Comparison of ENCODE assay signal across 8 cellular contexts in genomic region chr3:188421151-188421821, GRCh38.
DNase-seq lines count a peak whose midpoint lies in the region; ATAC-seq, FAIRE-seq and TF ChIP-seq lines count a peak whose summit lies in the region.

No MANE protein-coding gene starts in this region.

- no peaks in the 10 kb centered on the region for H4K20me1 ChIP-seq in mammary epithelial cell (ENCODE audit: insufficient read depth, low read length)

- peaks cover 12% of the 10 kb centered on the region for H3K79me2 ChIP-seq in mammary epithelial cell (ENCODE audit: insufficient read depth, low read length)

- DNase-seq in mammary epithelial cell, result peak; percentile 29
- peak; percentile 58 for DNase-seq in smooth muscle cell of the brain vasculature (ENCODE audit: low read depth, low spot score)
- no peak for DNase-seq in hippocampal formation (lab: John Stamatoyannopoulos, UW)
- DNase-seq in NCI-H1694 treated with DMSO at 0.1 percent for 48 hours (lab: John Stamatoyannopoulos, UW), result no peak
- DNase-seq in GM19239 (ENCODE audit: insufficient read length, low spot score), result no peak
- DNase-seq in activated CD4-positive, CD25-positive, alpha-beta regulatory T cell treated with anti-CD3 and anti-CD28 coated beads, Interleukin-2, amount 50 U/mL, for 72 hours, result no peak

- H3K36me3 ChIP-seq in mammary epithelial cell (ENCODE audit: insufficient read depth, low read length), result no peaks in the 10 kb centered on the region

- CTCF ChIA-PET in mammary epithelial cell (lab: Charles Lee; ENCODE audit: low non-redundant PET), result interaction anchor here (0.6 kb wide), 1 partner anchor 235 kb away, joined by 4 read pairs; no protein-coding TSS in a partner anchor

- WGBS in mammary epithelial cell (ENCODE audit: low coverage, missing lambda C conversion rate), result 54% methylated on average over 2 of the region's 2 CpGs

- BruUV-seq in mammary epithelial cell (replicated peaks; lab: Mats Ljungman, UMichigan), result no TSS peak

- in situ Hi-C loops in mammary epithelial cell (cut with MboI; ENCODE audit: low sequenced_read_pairs in 2 of 2), result no loop called here

- peaks cover 10% of the 10 kb centered on the region for H3K4me1 ChIP-seq in mammary epithelial cell (ENCODE audit: insufficient read depth, low read length)

- dilution Hi-C loops in mammary epithelial cell (cut with HindIII; ENCODE audit: low sequenced_read_pairs), result no loop called here

- no peaks in the 10 kb centered on the region for H3K27me3 ChIP-seq in mammary epithelial cell (ENCODE audit: insufficient read depth, low read length)

- H3K4me3 ChIP-seq in mammary epithelial cell (replicated peaks in 1 of 3; ENCODE audit: insufficient read depth in 1 of 3, low read depth in 2 of 3, low read length in 3 of 3), result no peak overlapping the region

- FAIRE-seq in GM19239 (lab: Jason Lieb, UNC), result no peak

- peak; percentile 26 for ATAC-seq in GM19025 (IDR thresholded peaks at IDR 0.05; ENCODE audit: low read depth, unreplicated experiment)
- ATAC-seq in HG03139 (IDR thresholded peaks at IDR 0.05; ENCODE audit: unreplicated experiment), result peak; percentile 11

- no peaks in the 10 kb centered on the region for H3K9me3 ChIP-seq in mammary epithelial cell (replicated peaks; ENCODE audit: insufficient read depth, low read length)

- no peak overlapping the region for H3K9ac ChIP-seq in mammary epithelial cell (ENCODE audit: insufficient read depth, low read length)

- peak overlapping the region; percentile 20 for H2AFZ ChIP-seq in mammary epithelial cell (ENCODE audit: low read depth, low read length)

- no peak overlapping the region for H3K27ac ChIP-seq in mammary epithelial cell (ENCODE audit: insufficient read depth, low read depth, low read length)

- intact Hi-C loops in mammary epithelial cell (cut with micrococcal nuclease), result no loop called here

- no peak overlapping the region for H3K4me2 ChIP-seq in mammary epithelial cell (ENCODE audit: insufficient read depth, low read depth, low read length)

- no peak for TF ChIP-seq CTCF in mammary epithelial cell (conservative IDR thresholded peaks at IDR 0.05 in 1 of 2, IDR thresholded peaks at IDR 0.05 in 1 of 2; ENCODE audit: extremely low read depth in 1 of 2, insufficient read depth in 1 of 2, low read depth in 1 of 2, low read length in 2 of 2)

Comparison
In these comparisons a context has a peak if more than half of its experiments do, and no peak if none do; other contexts are left out.
1. DNase-seq: peak in mammary epithelial cell (single experiment) and smooth muscle cell of the brain vasculature (single experiment); none in hippocampal formation (0 of 2), NCI-H1694 treated with DMSO at 0.1 percent for 48 hours (single experiment), GM19239 (single experiment) and activated CD4-positive, CD25-positive, alpha-beta regulatory T cell treated with anti-CD3 and anti-CD28 coated beads, Interleukin-2, amount 50 U/mL, for 72 hours (single experiment).